In genomic region chr13:109521719-109522118, GRCh38 we compare ENCODE assay signal across 17 cellular contexts.
DNase-seq lines count a peak whose midpoint lies in the region; ATAC-seq and TF ChIP-seq lines count a peak whose summit lies in the region.
"Had no signal": no experiment of that assay in that cellular context is flagged by ENCODE, and none has a peak within 500 bp of the region (broad histone marks: within the 10 kb centered on the region; RNA-seq: fewer than 3 reads in every experiment).

No MANE protein-coding gene starts in this region.

- no peak overlapping the region for H3K4me3 ChIP-seq in esophagus muscularis mucosa
- H3K4me3 ChIP-seq: A549; BLaER1 treated with 17β-estradiol and CSF1 and Interleukin-3, amounts not matched to agents 10 nM and 100 nM had no signal

- H3K36me3 ChIP-seq in esophagus muscularis mucosa: no peaks in the 10 kb centered on the region

- H3K9me3 Mint-ChIP-seq in activated naive CD4-positive, alpha-beta T cell treated with anti-CD3 and anti-CD28 coated beads, Interleukin-2, amount 50 U/mL, for 24 hours: no peaks in the 10 kb centered on the region
- H3K9me3 Mint-ChIP-seq: CD4-positive, alpha-beta T cell; CD8-positive, alpha-beta T cell had no signal

- no peak for TF ChIP-seq POLR2A in esophagus muscularis mucosa (IDR thresholded peaks at IDR 0.05; ENCODE audit: low read depth)

- peak overlapping the region; percentile 71 for H3K27ac Mint-ChIP-seq in activated naive CD4-positive, alpha-beta T cell treated with anti-CD3 and anti-CD28 coated beads, Interleukin-2, amount 50 U/mL, for 24 hours
- H3K27ac Mint-ChIP-seq: B cell; CD4-positive, alpha-beta T cell; CD8-positive, alpha-beta T cell had no signal

- H3K27ac ChIP-seq in esophagus muscularis mucosa (replicated peaks in 1 of 4): no peak overlapping the region
- H3K27ac ChIP-seq: 22Rv1; A549; BLaER1 treated with 17β-estradiol and CSF1 and Interleukin-3, amounts not matched to agents 10 nM and 100 nM; C4-2B had no signal

- TF ChIP-seq CTCF in esophagus muscularis mucosa (IDR thresholded peaks at IDR 0.05): no peak

- no peak overlapping the region for H3K4me3 Mint-ChIP-seq in activated naive CD4-positive, alpha-beta T cell treated with anti-CD3 and anti-CD28 coated beads, Interleukin-2, amount 50 U/mL, for 24 hours
- H3K4me3 Mint-ChIP-seq: B cell; CD4-positive, alpha-beta T cell; CD8-positive, alpha-beta T cell had no signal

- ATAC-seq in GM19463 (IDR thresholded peaks at IDR 0.05; ENCODE audit: unreplicated experiment): no peak
- ATAC-seq: A549; CD8-positive, alpha-beta T cell had no signal

- 98% methylated on average over 21 of the region's 21 CpGs for WGBS in esophagus muscularis mucosa

- TF ChIP-seq EP300 in esophagus muscularis mucosa (IDR thresholded peaks at IDR 0.05): no peak

- DNase-seq in activated naive CD4-positive, alpha-beta T cell treated with anti-CD3 and anti-CD28 coated beads, Interleukin-2, amount 50 U/mL, for 16 hours: no peak
- DNase-seq in esophagus muscularis mucosa (ENCODE audit: extremely low spot score): peak; percentile 82
- DNase-seq in stimulated activated CD4-positive, alpha-beta T cell treated with anti-CD3 and anti-CD28 coated beads, Interleukin-4, amount 100 ng/mL, for 24 hours: no peak
- DNase-seq: AML-193; Caco-2; Calu3; CD4-positive, alpha-beta T cell; CD8-positive, alpha-beta T cell; DMS79 treated with DMSO at 0.1 percent for 48 hours; GF-D8 had no signal

- H3K4me1 Mint-ChIP-seq in activated naive CD4-positive, alpha-beta T cell treated with anti-CD3 and anti-CD28 coated beads, Interleukin-2, amount 50 U/mL, for 24 hours: no peaks in the 10 kb centered on the region
- H3K4me1 Mint-ChIP-seq: B cell had no signal

- no peaks in the 10 kb centered on the region for H3K9me3 ChIP-seq in esophagus muscularis mucosa
- H3K9me3 ChIP-seq: A549, Caco-2 had no signal

- H3K36me3 Mint-ChIP-seq in activated naive CD4-positive, alpha-beta T cell treated with anti-CD3 and anti-CD28 coated beads, Interleukin-2, amount 50 U/mL, for 24 hours: no peaks in the 10 kb centered on the region
- H3K36me3 Mint-ChIP-seq: CD8-positive, alpha-beta T cell had no signal

- H3K4me1 ChIP-seq in esophagus muscularis mucosa: no peaks in the 10 kb centered on the region
- H3K4me1 ChIP-seq: A549; BLaER1 treated with 17β-estradiol and CSF1 and Interleukin-3, amounts not matched to agents 10 nM and 100 nM; Caco-2 had no signal

- intact Hi-C loops in esophagus muscularis mucosa (cut with DNase I): loop anchor here (10.0 kb wide), 1 partner anchor 127 kb away; no protein-coding TSS in a partner anchor

- H3K27me3 ChIP-seq in esophagus muscularis mucosa: no peaks in the 10 kb centered on the region
- H3K27me3 ChIP-seq: BLaER1 treated with 17β-estradiol and CSF1 and Interleukin-3, amounts not matched to agents 10 nM and 100 nM had no signal

- peaks cover 3% of the 10 kb centered on the region for H3K27me3 Mint-ChIP-seq in activated naive CD4-positive, alpha-beta T cell treated with anti-CD3 and anti-CD28 coated beads, Interleukin-2, amount 50 U/mL, for 24 hours
- H3K27me3 Mint-ChIP-seq: B cell had no signal
